Comparison of ENCODE assay signal across 14 cellular contexts in the genomic region with DNA sequence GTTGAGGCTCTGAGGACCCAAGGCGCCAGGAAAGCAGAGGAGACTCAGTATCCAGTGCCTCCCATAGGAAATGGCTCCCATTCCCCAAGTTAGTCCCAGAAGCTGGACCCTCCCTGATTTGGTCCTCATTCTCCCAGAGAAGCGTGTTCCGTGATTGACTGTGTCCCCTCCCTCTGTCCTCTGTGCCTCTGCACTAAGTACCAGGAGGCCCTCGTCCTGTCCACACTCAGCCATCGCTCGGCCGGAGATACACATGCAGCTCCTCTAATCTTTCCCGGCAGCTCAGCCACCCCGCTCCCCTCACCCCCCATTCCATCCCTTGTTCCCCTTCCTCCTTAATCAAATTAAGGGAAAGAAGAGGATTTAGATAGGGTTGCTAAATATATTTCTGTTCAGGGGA. TPM values are rescaled to one million over a fixed set of nuclear protein-coding genes. Genes with fewer than 3 reads are reported as not detected.
A peak's percentile ranks its signal among the peaks of the same experiment; 100 is the strongest.
DNase-seq lines count a peak whose midpoint lies in the region; ATAC-seq and TF ChIP-seq lines count a peak whose summit lies in the region.
"Had no signal": no experiment of that assay in that cellular context is flagged by ENCODE, and none has a peak within 500 bp of the region (broad histone marks: within the 10 kb centered on the region; RNA-seq: fewer than 3 reads in every experiment).

No MANE protein-coding gene starts in this region.

- H3K14ac ChIP-seq in mesenchymal stem cell (ENCODE audit: low read length in 2 of 2) = no peak overlapping the region

- ATAC-seq in thoracic aorta (ENCODE audit: insufficient number of reproducible peaks, low FRiP score, low read depth) (no peak), HG02840 (IDR thresholded peaks at IDR 0.05; ENCODE audit: low FRiP score, unreplicated experiment) (no peak)
- ATAC-seq: activated naive CD4-positive, alpha-beta T cell treated with anti-CD3 and anti-CD28 coated beads, Interleukin-2, amount 50 U/mL, for 72 hours; T-helper 17 cell had no signal

- H3K23ac ChIP-seq in mesenchymal stem cell (ENCODE audit: low read length in 2 of 2) = no peak overlapping the region

- intact Hi-C loops in esophagus squamous epithelium (cut with DNase I) = no loop called here

- TF ChIP-seq CTCF in Peyer's patch (IDR thresholded peaks at IDR 0.05) = no peak
- TF ChIP-seq CTCF in esophagus squamous epithelium (IDR thresholded peaks at IDR 0.05) = no peak
- no peak for TF ChIP-seq CTCF in thoracic aorta (IDR thresholded peaks at IDR 0.05)
- no peak for TF ChIP-seq CTCF in glutamatergic neuron (IDR thresholded peaks at IDR 0.05; ENCODE audit: partially characterized antibody, unreplicated experiment)

- H3K4me1 Mint-ChIP-seq in glutamatergic neuron (ENCODE audit: low read depth, unreplicated experiment) = no peaks in the 10 kb centered on the region
- H3K4me1 Mint-ChIP-seq: T-helper 17 cell had no signal

- H4K8ac ChIP-seq in mesenchymal stem cell (ENCODE audit: low read length) = no peak overlapping the region

- no peak overlapping the region for H2AK5ac ChIP-seq in mesenchymal stem cell (ENCODE audit: low read length, severe bottlenecking)

- no peaks in the 10 kb centered on the region for H3K36me3 ChIP-seq in Peyer's patch
- H3K36me3 ChIP-seq in esophagus squamous epithelium = no peaks in the 10 kb centered on the region
- no peaks in the 10 kb centered on the region for H3K36me3 ChIP-seq in mesenchymal stem cell (ENCODE audit: control insufficient read depth in 1 of 2, insufficient read depth in 2 of 2, low read depth in 1 of 2, low read length in 2 of 2)
- no peaks in the 10 kb centered on the region for H3K36me3 ChIP-seq in thoracic aorta
- H3K36me3 ChIP-seq: pancreas had no signal

- WGBS in esophagus squamous epithelium, 2 donors = 90% methylated on average over 5 to 8 of the region's 9 CpGs
- 80% methylated on average over 3 of the region's 9 CpGs for WGBS in mesenchymal stem cell

- peak overlapping the region; percentile 8 for H4K91ac ChIP-seq in mesenchymal stem cell (ENCODE audit: low read length)

- H3K9ac ChIP-seq in mesenchymal stem cell (ENCODE audit: low read length) = peak overlapping the region; percentile 68

- H2BK12ac ChIP-seq in mesenchymal stem cell (ENCODE audit: low read length in 2 of 2) = peak overlapping the region in 1 of 2 experiments; percentile 91

- H3K4me3 Mint-ChIP-seq in glutamatergic neuron (ENCODE audit: unreplicated experiment) = no peak overlapping the region
- H3K4me3 Mint-ChIP-seq: stimulated activated naive CD8-positive, alpha-beta T cell treated with anti-CD3 and anti-CD28 coated beads, Interleukin-15, Interleukin-2, amounts not matched to agents 100 ng/mL and 50 ng/mL, for 24 hours; T-helper 17 cell had no signal

- no peak for TF ChIP-seq POLR2A in Peyer's patch (IDR thresholded peaks at IDR 0.05)
- no peak for TF ChIP-seq POLR2A in esophagus squamous epithelium (IDR thresholded peaks at IDR 0.05)

- H3K4me3 ChIP-seq in Peyer's patch = no peak overlapping the region
- H3K4me3 ChIP-seq in esophagus squamous epithelium = no peak overlapping the region
- no peak overlapping the region for H3K4me3 ChIP-seq in mesenchymal stem cell (ENCODE audit: insufficient read depth in 1 of 2, low read depth in 1 of 2, low read length in 2 of 2)
- H3K4me3 ChIP-seq in thoracic aorta = peak overlapping the region; percentile 57
- H3K4me3 ChIP-seq: pancreas had no signal

- H3K27me3 ChIP-seq in Peyer's patch (no peaks in the 10 kb centered on the region), esophagus squamous epithelium (no peaks in the 10 kb centered on the region), mesenchymal stem cell (ENCODE audit: control insufficient read depth in 1 of 2, insufficient read depth in 1 of 2, low read length in 2 of 2) (no peaks in the 10 kb centered on the region), thoracic aorta (replicated peaks; ENCODE audit: insufficient read depth) (no peaks in the 10 kb centered on the region)
- H3K27me3 ChIP-seq: pancreas had no signal

- H3K27me3 Mint-ChIP-seq in glutamatergic neuron (ENCODE audit: unreplicated experiment) = peaks cover 1% of the 10 kb centered on the region
- H3K27me3 Mint-ChIP-seq: stimulated activated naive CD8-positive, alpha-beta T cell treated with anti-CD3 and anti-CD28 coated beads, Interleukin-15, Interleukin-2, amounts not matched to agents 100 ng/mL and 50 ng/mL, for 24 hours; T-helper 17 cell had no signal

- peak overlapping the region; percentile 5 to 54 for H3K4ac ChIP-seq in mesenchymal stem cell (ENCODE audit: low read depth in 1 of 2, low read length in 2 of 2)

- H3K79me1 ChIP-seq in mesenchymal stem cell (replicated peaks; ENCODE audit: low read length, poor library complexity, severe bottlenecking) = no peaks in the 10 kb centered on the region

- H3K36me3 Mint-ChIP-seq in glutamatergic neuron (ENCODE audit: unreplicated experiment) = no peaks in the 10 kb centered on the region
- H3K36me3 Mint-ChIP-seq: activated naive CD4-positive, alpha-beta T cell treated with anti-CD3 and anti-CD28 coated beads, Interleukin-2, amount 50 U/mL, for 72 hours had no signal

- H2AFZ ChIP-seq in mesenchymal stem cell (ENCODE audit: low read depth, low read length) = no peak overlapping the region

- DNase-seq in Peyer's patch (no peak), esophagus squamous epithelium (lab: John Stamatoyannopoulos, UW) (no peak), mesenchymal stem cell (no peak), thoracic aorta (ENCODE audit: low spot score) (no peak), OCI-M2 (lab: John Stamatoyannopoulos, UW; ENCODE audit: unreplicated experiment) (no peak), dedifferentiated amniotic fluid mesenchymal stem cell (ENCODE audit: extremely low spot score) (no peak), glutamatergic neuron (no peak)
- DNase-seq: DMS 273 treated with DMSO at 0.1 percent for 48 hours, MV-4-11, T-helper 17 cell had no signal

- H3K18ac ChIP-seq in mesenchymal stem cell (ENCODE audit: low read depth in 1 of 2, low read length in 2 of 2) = peak overlapping the region in 1 of 2 experiments; percentile 16

- H2BK120ac ChIP-seq in mesenchymal stem cell (ENCODE audit: low read depth, low read length) = no peak overlapping the region

- H2BK15ac ChIP-seq in mesenchymal stem cell (ENCODE audit: low read depth, poor library complexity, severe bottlenecking) = no peak overlapping the region

- H3K27ac Mint-ChIP-seq in glutamatergic neuron (ENCODE audit: unreplicated experiment) = no peak overlapping the region
- H3K27ac Mint-ChIP-seq: activated naive CD4-positive, alpha-beta T cell treated with anti-CD3 and anti-CD28 coated beads, Interleukin-2, amount 50 U/mL, for 72 hours; stimulated activated naive CD8-positive, alpha-beta T cell treated with anti-CD3 and anti-CD28 coated beads, Interleukin-15, Interleukin-2, amounts not matched to agents 100 ng/mL and 50 ng/mL, for 24 hours; T-helper 17 cell had no signal

- peak overlapping the region in 3 of 4 donors; percentile 6 to 34 (median 17) for H3K27ac ChIP-seq in Peyer's patch
- H3K27ac ChIP-seq in esophagus squamous epithelium = peak overlapping the region in 3 of 4 donors; percentile 33 to 70 (median 54)
- H3K27ac ChIP-seq in mesenchymal stem cell (ENCODE audit: low read length, poor library complexity, severe bottlenecking) = no peak overlapping the region
- peak overlapping the region; percentile 60 to 73 for H3K27ac ChIP-seq in thoracic aorta
- H3K27ac ChIP-seq: pancreas had no signal

- H3K9me3 Mint-ChIP-seq in glutamatergic neuron (ENCODE audit: unreplicated experiment) = peaks cover 1% of the 10 kb centered on the region
- H3K9me3 Mint-ChIP-seq: activated naive CD4-positive, alpha-beta T cell treated with anti-CD3 and anti-CD28 coated beads, Interleukin-2, amount 50 U/mL, for 72 hours; stimulated activated naive CD8-positive, alpha-beta T cell treated with anti-CD3 and anti-CD28 coated beads, Interleukin-15, Interleukin-2, amounts not matched to agents 100 ng/mL and 50 ng/mL, for 24 hours had no signal

- H3K4me1 ChIP-seq in Peyer's patch (peaks cover 0 to 44% (median 5%) of the 10 kb centered on the region in 4 donors), esophagus squamous epithelium (peaks cover 23 to 44% (median 29%) of the 10 kb centered on the region in 3 donors), mesenchymal stem cell (ENCODE audit: control insufficient read depth, insufficient read depth, low read depth, low read length) (peaks cover 32% of the 10 kb centered on the region), thoracic aorta (ENCODE audit: control insufficient read depth in 1 of 2, low read depth in 2 of 2) (peaks cover 21 to 72% of the 10 kb centered on the region in 2 donors)

- no peaks in the 10 kb centered on the region for H3K9me3 ChIP-seq in Peyer's patch
- no peaks in the 10 kb centered on the region for H3K9me3 ChIP-seq in esophagus squamous epithelium
- no peaks in the 10 kb centered on the region for H3K9me3 ChIP-seq in mesenchymal stem cell (ENCODE audit: control insufficient read depth, low read length)
- no peaks in the 10 kb centered on the region for H3K9me3 ChIP-seq in thoracic aorta
- H3K9me3 ChIP-seq: pancreas had no signal

- H3K4me2 ChIP-seq in mesenchymal stem cell (ENCODE audit: low read length, poor library complexity, severe bottlenecking) = no peak overlapping the region

- H2BK5ac ChIP-seq in mesenchymal stem cell (ENCODE audit: low read depth, low read length, poor library complexity, severe bottlenecking) = no peak overlapping the region

RNA-seq across cellular contexts. Expression of a gene that starts 28.3 kb away (rescaled TPM):
- total RNA-seq in Peyer's patch (100 to 1,000 TPM; 102 to 239 (median 208) TPM), esophagus squamous epithelium (100 to 1,000 TPM; 147 to 263 (median 177) TPM), thoracic aorta (100 to 1,000 TPM; 226 to 290 TPM), glutamatergic neuron (ENCODE audit: unreplicated experiment) (269 TPM)
- polyA plus RNA-seq in mesenchymal stem cell (2013, experiment 1 of 2) = 155 TPM
- polyA plus RNA-seq in mesenchymal stem cell (2013, experiment 2 of 2) = 150 TPM
